Comparison of ENCODE assay signal across 15 cellular contexts in genomic region chr1:94602802-94603625, GRCh38.
DNase-seq lines count a peak whose midpoint lies in the region; ATAC-seq and TF ChIP-seq lines count a peak whose summit lies in the region.
"Had no signal": no experiment of that assay in that cellular context is flagged by ENCODE, and none has a peak within 500 bp of the region (broad histone marks: within the 10 kb centered on the region; RNA-seq: fewer than 3 reads in every experiment).

No MANE protein-coding gene starts in this region.

- ATAC-seq in IMR-90 (ENCODE audit: low read depth): peak; percentile 48
- no peak for ATAC-seq in gastroesophageal sphincter
- no peak for ATAC-seq in sciatic nerve
- ATAC-seq: activated naive CD4-positive, alpha-beta T cell treated with anti-CD3 and anti-CD28 coated beads, Interleukin-2, amount 50 U/mL, for 72 hours; WTC11 had no signal

- peaks cover 4% of the 10 kb centered on the region for H3K9me3 Mint-ChIP-seq in activated T-helper 1 cell treated with anti-CD3 and anti-CD28 coated beads, Interleukin-12 subunit alpha, Interleukin-12 subunit beta, Interleukin-2, Interleukin-4 antibody, amounts not matched to agents 30 ng/mL and 10 ng/mL and 1 ng/mL, durations not matched to agents 14 hours and 24 hours and 36 hours
- H3K9me3 Mint-ChIP-seq: activated naive CD4-positive, alpha-beta T cell treated with anti-CD3 and anti-CD28 coated beads, Interleukin-2, amount 50 U/mL, for 72 hours; H9 had no signal

- H3K4me1 ChIP-seq in IMR-90 (ENCODE audit: control insufficient read depth, insufficient read depth, low read length): peaks cover 10% of the 10 kb centered on the region
- H3K4me1 ChIP-seq in mucosa of rectum (ENCODE audit: control insufficient read depth in 2 of 2, insufficient read depth in 2 of 2, low read length in 2 of 2): peaks cover 37 to 50% of the 10 kb centered on the region in 2 donors
- H3K4me1 ChIP-seq in gastroesophageal sphincter: no peaks in the 10 kb centered on the region
- H3K4me1 ChIP-seq: BE2C had no signal

- no peaks in the 10 kb centered on the region for H3K36me3 Mint-ChIP-seq in activated T-helper 1 cell treated with anti-CD3 and anti-CD28 coated beads, Interleukin-12 subunit alpha, Interleukin-12 subunit beta, Interleukin-2, Interleukin-4 antibody, amounts not matched to agents 30 ng/mL and 10 ng/mL and 1 ng/mL, durations not matched to agents 14 hours and 24 hours and 36 hours (ENCODE audit: low read depth)
- H3K36me3 Mint-ChIP-seq: activated naive CD4-positive, alpha-beta T cell treated with anti-CD3 and anti-CD28 coated beads, Interleukin-2, amount 50 U/mL, for 72 hours; type B pancreatic cell; WTC11 had no signal

- no peak overlapping the region for H3K4me3 ChIP-seq in IMR-90 (ENCODE audit: insufficient read depth, low read depth, low read length)
- H3K4me3 ChIP-seq in mucosa of rectum (ENCODE audit: low read length in 2 of 2): peak overlapping the region; percentile 33 to 46
- H3K4me3 ChIP-seq in gastroesophageal sphincter: no peak overlapping the region

- peak overlapping the region; percentile 67 for H3K14ac ChIP-seq in IMR-90 (replicated peaks; ENCODE audit: low read depth, low read length)

- H3K79me1 ChIP-seq in IMR-90 (ENCODE audit: low read depth in 1 of 2, low read length in 2 of 2): no peaks in the 10 kb centered on the region

- 0 out of 2 replicates have a peak, but pooled peaks cover 8% of the 10 kb centered on the region for H3K9me1 ChIP-seq in IMR-90 (ENCODE audit: insufficient read depth, low read length)

- no peak overlapping the region for H3K56ac ChIP-seq in IMR-90 (ENCODE audit: extremely low read depth, insufficient read depth, low read length)

- peak overlapping the region; percentile 10; the same call in 1 of the 2 replicates for H3K23ac ChIP-seq in IMR-90 (ENCODE audit: low read depth, low read length)

- no peak overlapping the region for H3K27ac Mint-ChIP-seq in activated T-helper 1 cell treated with anti-CD3 and anti-CD28 coated beads, Interleukin-12 subunit alpha, Interleukin-12 subunit beta, Interleukin-2, Interleukin-4 antibody, amounts not matched to agents 30 ng/mL and 10 ng/mL and 1 ng/mL, durations not matched to agents 14 hours and 24 hours and 36 hours
- H3K27ac Mint-ChIP-seq: activated naive CD4-positive, alpha-beta T cell treated with anti-CD3 and anti-CD28 coated beads, Interleukin-2, amount 50 U/mL, for 72 hours; type B pancreatic cell had no signal

- peak overlapping the region; percentile 81 for H2BK20ac ChIP-seq in IMR-90 (ENCODE audit: low read depth, low read length)

- H3K4me2 ChIP-seq in IMR-90 (ENCODE audit: low read depth, low read length): peak overlapping the region; percentile 8; the same call in 1 of the 2 replicates

- dilution Hi-C loops in IMR-90 (cut with HindIII; ENCODE audit: low sequenced_read_pairs, unreplicated experiment): no loop called here

- no peak for TF ChIP-seq RAD21 in IMR-90 (IDR thresholded peaks at IDR 0.05; ENCODE audit: low read length)

- H3K4ac ChIP-seq in IMR-90 (ENCODE audit: low read depth, low read length): peak overlapping the region; percentile 88

- H3K9me3 ChIP-seq in IMR-90 (ENCODE audit: control insufficient read depth, insufficient read depth, low read length): 0 out of 2 replicates have a peak, but pooled peaks cover 2% of the 10 kb centered on the region
- H3K9me3 ChIP-seq in mucosa of rectum (ENCODE audit: control insufficient read depth in 2 of 2, low read length in 2 of 2): no peaks in the 10 kb centered on the region
- H3K9me3 ChIP-seq in gastroesophageal sphincter: no peaks in the 10 kb centered on the region
- H3K9me3 ChIP-seq: BE2C had no signal

- intact Hi-C loops in IMR-90 (cut with micrococcal nuclease): no loop called here
- intact Hi-C loops in activated T-helper 1 cell treated with anti-CD3 and anti-CD28 coated beads, Interleukin-12 subunit alpha, Interleukin-12 subunit beta, Interleukin-2, Interleukin-4 antibody, amounts not matched to agents 30 ng/mL and 10 ng/mL and 1 ng/mL, durations not matched to agents 14 hours and 24 hours and 36 hours (cut with micrococcal nuclease): loop anchor here (2.0 to 5.0 kb wide), 2 partner anchors 60 to 134 kb away; no protein-coding TSS in a partner anchor
- intact Hi-C loops in sciatic nerve (cut with DNase I): no loop called here

- H3K36me3 ChIP-seq in IMR-90 (ENCODE audit: control insufficient read depth, insufficient read depth, low read length) (no peaks in the 10 kb centered on the region), mucosa of rectum (ENCODE audit: control insufficient read depth in 2 of 2, insufficient read depth in 2 of 2, low read length in 2 of 2) (no peaks in the 10 kb centered on the region), gastroesophageal sphincter (no peaks in the 10 kb centered on the region)
- H3K36me3 ChIP-seq: BE2C had no signal

- H3K27me3 ChIP-seq in IMR-90 (ENCODE audit: control insufficient read depth, insufficient read depth, low read length) (peaks cover 3% of the 10 kb centered on the region), mucosa of rectum (ENCODE audit: control insufficient read depth in 2 of 2, insufficient read depth in 2 of 2, low read length in 2 of 2) (no peaks in the 10 kb centered on the region), gastroesophageal sphincter (no peaks in the 10 kb centered on the region)
- H3K27me3 ChIP-seq: BE2C had no signal

- no peak for TF ChIP-seq EP300 in gastroesophageal sphincter (IDR thresholded peaks at IDR 0.05)

- no peak overlapping the region; the same call in 1 of the 2 replicates for H3K9ac ChIP-seq in IMR-90 (ENCODE audit: low read depth, low read length)
- no peak overlapping the region for H3K9ac ChIP-seq in mucosa of rectum (ENCODE audit: low read depth in 1 of 2, low read length in 2 of 2)

- TF ChIP-seq CTCF in IMR-90 (conservative IDR thresholded peaks at IDR 0.05; ENCODE audit: low read depth, low read length): no peak
- TF ChIP-seq CTCF in gastroesophageal sphincter (IDR thresholded peaks at IDR 0.05): no peak
- TF ChIP-seq CTCF in GM13976 (IDR thresholded peaks at IDR 0.05; ENCODE audit: borderline replicate concordance, control extremely low read depth, extremely low read depth, insufficient read depth, missing control alignments): no peak

- H3K27ac ChIP-seq in IMR-90 (ENCODE audit: insufficient read depth, low read length): no peak overlapping the region
- peak overlapping the region; percentile 20 to 32 for H3K27ac ChIP-seq in mucosa of rectum (ENCODE audit: low read depth in 2 of 2, low read length in 2 of 2)
- no peak overlapping the region for H3K27ac ChIP-seq in gastroesophageal sphincter

- CTCF ChIA-PET in IMR-90 (lab: Yijun Ruan, JAX): interaction anchor here (0.9 to 1.1 kb wide), 4 partner anchors 30 to 204 kb away, joined by 3 read pairs; no protein-coding TSS in a partner anchor

- H4K5ac ChIP-seq in IMR-90 (ENCODE audit: low read depth, low read length): peak overlapping the region; percentile 75

- peak overlapping the region; percentile 75 for H3K4me3 Mint-ChIP-seq in activated T-helper 1 cell treated with anti-CD3 and anti-CD28 coated beads, Interleukin-12 subunit alpha, Interleukin-12 subunit beta, Interleukin-2, Interleukin-4 antibody, amounts not matched to agents 30 ng/mL and 10 ng/mL and 1 ng/mL, durations not matched to agents 14 hours and 24 hours and 36 hours
- H3K4me3 Mint-ChIP-seq: H9, type B pancreatic cell, WTC11 had no signal

- H2AK5ac ChIP-seq in IMR-90 (ENCODE audit: low read depth, low read length): peak overlapping the region; percentile 72

- peak; percentile 27 for DNase-seq in CD1c-positive myeloid dendritic cell (ENCODE audit: extremely low spot score)
- DNase-seq in IMR-90: peak; percentile 68
- no peak for DNase-seq in activated T-helper 1 cell treated with anti-CD3 and anti-CD28 coated beads, Interleukin-12 subunit alpha, Interleukin-12 subunit beta, Interleukin-2, Interleukin-4 antibody, amounts not matched to agents 30 ng/mL and 10 ng/mL and 1 ng/mL, durations not matched to agents 14 hours and 24 hours and 36 hours (ENCODE audit: low spot score)
- no peak for DNase-seq in sciatic nerve (ENCODE audit: low spot score)
- DNase-seq in GM13976 (ENCODE audit: low spot score): no peak
- no peak for DNase-seq in NCI-H2107 treated with DMSO at 0.1 percent for 48 hours (lab: John Stamatoyannopoulos, UW; ENCODE audit: unreplicated experiment)
- DNase-seq: BE2C; H9; NCI-H1436 treated with DMSO at 0.1 percent for 48 hours; stimulated activated CD4-positive, alpha-beta T cell treated with anti-CD3 and anti-CD28 coated beads, Interleukin-4, amount 100 ng/mL, for 4 hours had no signal

- H2AFZ ChIP-seq in IMR-90 (replicated peaks; ENCODE audit: low read length, poor library complexity): no peak overlapping the region

- POLR2A ChIA-PET in IMR-90 (lab: Charles Lee; ENCODE audit: unreplicated experiment): interaction anchor here (0.6 to 1.0 kb wide), 3 partner anchors 60 to 214 kb away, joined by 3 to 8 read pairs (median 3); partner anchors contain the start of gene F3

- H4K8ac ChIP-seq in IMR-90 (ENCODE audit: low read depth in 2 of 2, low read length in 2 of 2): peak overlapping the region; percentile 42 to 54; a peak in 2 of 4 replicates

- H4K20me1 ChIP-seq in IMR-90 (ENCODE audit: insufficient read depth, low read length): no peaks in the 10 kb centered on the region

- peak overlapping the region; percentile 75; the same call in 2 of the 3 replicates for H2BK15ac ChIP-seq in IMR-90 (ENCODE audit: low read depth, low read length)

- peak overlapping the region; percentile 79 for H4K91ac ChIP-seq in IMR-90 (ENCODE audit: insufficient read depth, low read depth, low read length)

- H2BK120ac ChIP-seq in IMR-90 (ENCODE audit: low read depth, low read length): peak overlapping the region; percentile 71

- peak overlapping the region; percentile 27 for H2BK5ac ChIP-seq in IMR-90 (ENCODE audit: low read depth, low read length, poor library complexity, severe bottlenecking)

- H3K4me1 Mint-ChIP-seq in activated T-helper 1 cell treated with anti-CD3 and anti-CD28 coated beads, Interleukin-12 subunit alpha, Interleukin-12 subunit beta, Interleukin-2, Interleukin-4 antibody, amounts not matched to agents 30 ng/mL and 10 ng/mL and 1 ng/mL, durations not matched to agents 14 hours and 24 hours and 36 hours (ENCODE audit: low read depth): peaks cover 27% of the 10 kb centered on the region

- no peak for TF ChIP-seq POLR2A in IMR-90 (IDR thresholded peaks at IDR 0.05; ENCODE audit: low read depth, low read length)
- no peak for TF ChIP-seq POLR2A in gastroesophageal sphincter (IDR thresholded peaks at IDR 0.05)

- no CpG with 5 or more reads among the region's 3 CpGs for WGBS in IMR-90 (ENCODE audit: extremely low coverage in 2 of 2, insufficient read length in 1 of 2), 2 experiments
- WGBS in gastroesophageal sphincter (ENCODE audit: low coverage in 1 of 2), 2 donors: 64 to 87% methylated on average over 3 of the region's 3 CpGs

- H3K18ac ChIP-seq in IMR-90 (ENCODE audit: low read depth, low read length): peak overlapping the region; percentile 77

- peaks cover 26% of the 10 kb centered on the region for H3K27me3 Mint-ChIP-seq in activated T-helper 1 cell treated with anti-CD3 and anti-CD28 coated beads, Interleukin-12 subunit alpha, Interleukin-12 subunit beta, Interleukin-2, Interleukin-4 antibody, amounts not matched to agents 30 ng/mL and 10 ng/mL and 1 ng/mL, durations not matched to agents 14 hours and 24 hours and 36 hours (ENCODE audit: insufficient read depth)
- H3K27me3 Mint-ChIP-seq: type B pancreatic cell had no signal

- H2AK9ac ChIP-seq in IMR-90 (replicated peaks; ENCODE audit: low read depth, low read length, poor library complexity): no peak overlapping the region

- BruUV-seq in IMR-90 (replicated peaks; lab: Mats Ljungman, UMichigan): no TSS peak

- in situ Hi-C loops in IMR-90 (cut with MboI; ENCODE audit: low sequenced_read_pairs) (no loop called here), GM13976 (cut with MboI; ENCODE audit: low sequenced_read_pairs, unreplicated experiment) (no loop called here)

Comparison
In these comparisons a context has a peak if more than half of its experiments do, and no peak if none do; other contexts are left out.
1. DNase-seq: peak in CD1c-positive myeloid dendritic cell (single experiment) and IMR-90 (single experiment); none in activated T-helper 1 cell treated with anti-CD3 and anti-CD28 coated beads, Interleukin-12 subunit alpha, Interleukin-12 subunit beta, Interleukin-2, Interleukin-4 antibody, amounts not matched to agents 30 ng/mL and 10 ng/mL and 1 ng/mL, durations not matched to agents 14 hours and 24 hours and 36 hours (single experiment), sciatic nerve (single experiment), GM13976 (single experiment) and NCI-H2107 treated with DMSO at 0.1 percent for 48 hours (single experiment).
2. H3K27ac ChIP-seq: peak in mucosa of rectum (2 of 2); none in IMR-90 (single experiment) and gastroesophageal sphincter (0 of 4).
3. H3K4me3 ChIP-seq: peak in mucosa of rectum (2 of 2); none in IMR-90 (single experiment) and gastroesophageal sphincter (0 of 2).